9 cellular contexts compared by ENCODE assay signal in genomic region chr18:8696749-8697211, GRCh38. TPM values are rescaled to one million over a fixed set of nuclear protein-coding genes. Genes with fewer than 3 reads are reported as not detected.
DNase-seq lines count a peak whose midpoint lies in the region; ATAC-seq and TF ChIP-seq lines count a peak whose summit lies in the region.
"Had no signal": no experiment of that assay in that cellular context is flagged by ENCODE, and none has a peak within 500 bp of the region (broad histone marks: within the 10 kb centered on the region; RNA-seq: fewer than 3 reads in every experiment).

No MANE protein-coding gene starts in this region.

- intact Hi-C loops in Calu3 (cut with micrococcal nuclease; ENCODE audit: unreplicated experiment), result loop anchor here (2.0 kb wide), 1 partner anchor 286 kb away; no protein-coding TSS in a partner anchor

- DNase-seq in Calu3 (peak; percentile 91), GOT3 (lab: John Stamatoyannopoulos, UW) (peak; percentile 1), NCI-H2171 (lab: John Stamatoyannopoulos, UW) (peak; percentile 38), left lobe of liver (ENCODE audit: low spot score) (peak; percentile 80)
- peak; percentile 58 for DNase-seq in activated CD4-positive, CD25-positive, alpha-beta regulatory T cell treated with anti-CD3 and anti-CD28 coated beads, Interleukin-2, amount 50 U/mL, for 16 hours (ENCODE audit: low read depth, low spot score)
- DNase-seq in central memory CD8-positive, alpha-beta T cell (ENCODE audit: low spot score in 2 of 2), result peak; percentile 47 to 74
- DNase-seq in stimulated activated CD8-positive, alpha-beta memory T cell treated with anti-CD3 and anti-CD28 coated beads, Interleukin-12 subunit alpha, Interleukin-12 subunit beta, amount 100 ng/mL, for 1 hour (ENCODE audit: low read depth), result peak; percentile 65

- H3K27me3 Mint-ChIP-seq in Calu3 (ENCODE audit: unreplicated experiment), result no peaks in the 10 kb centered on the region
- H3K27me3 Mint-ChIP-seq in central memory CD8-positive, alpha-beta T cell, result peaks cover 24% of the 10 kb centered on the region

- H3K9me3 Mint-ChIP-seq in Calu3 (ENCODE audit: low read depth, unreplicated experiment), result no peaks in the 10 kb centered on the region
- no peaks in the 10 kb centered on the region for H3K9me3 Mint-ChIP-seq in central memory CD8-positive, alpha-beta T cell
- H3K9me3 Mint-ChIP-seq: activated naive CD4-positive, alpha-beta T cell treated with anti-CD3 and anti-CD28 coated beads, Interleukin-2, amount 50 U/mL, for 24 hours had no signal

- CTCF ChIA-PET in Calu3 (lab: Charles Lee), result interaction anchor here (0.5 to 1.0 kb wide), 9 partner anchors 8 to 825 kb away, joined by 3 to 13 read pairs (median 4); partner anchors contain the start of gene MTCL1

- TF ChIP-seq CTCF in Calu3 (IDR thresholded peaks at IDR 0.05; ENCODE audit: unreplicated experiment), result peak; percentile 93

- peaks cover 7% of the 10 kb centered on the region for H3K4me1 Mint-ChIP-seq in Calu3 (ENCODE audit: low read depth, unreplicated experiment)
- no peaks in the 10 kb centered on the region for H3K4me1 Mint-ChIP-seq in central memory CD8-positive, alpha-beta T cell
- H3K4me1 Mint-ChIP-seq: activated naive CD4-positive, alpha-beta T cell treated with anti-CD3 and anti-CD28 coated beads, Interleukin-2, amount 50 U/mL, for 24 hours had no signal

- ATAC-seq in central memory CD8-positive, alpha-beta T cell (replicated peaks; ENCODE audit: extremely low read depth, poor library complexity, severe bottlenecking), result peak; percentile 78
- peak; percentile 100 for ATAC-seq in left lobe of liver
- ATAC-seq in HG03039 (IDR thresholded peaks at IDR 0.05; ENCODE audit: unreplicated experiment), result no peak

- no TSS peak for BruUV-seq in Calu3 (replicated peaks; lab: Mats Ljungman, UMichigan)

- peaks cover 4% of the 10 kb centered on the region for H3K36me3 Mint-ChIP-seq in Calu3 (ENCODE audit: insufficient read depth, unreplicated experiment)
- H3K36me3 Mint-ChIP-seq in central memory CD8-positive, alpha-beta T cell (ENCODE audit: insufficient read depth), result peaks cover 3% of the 10 kb centered on the region
- H3K36me3 Mint-ChIP-seq: activated naive CD4-positive, alpha-beta T cell treated with anti-CD3 and anti-CD28 coated beads, Interleukin-2, amount 50 U/mL, for 24 hours had no signal

- no peak overlapping the region for H3K4me3 Mint-ChIP-seq in Calu3 (ENCODE audit: low read depth, unreplicated experiment)
- no peak overlapping the region for H3K4me3 Mint-ChIP-seq in central memory CD8-positive, alpha-beta T cell
- H3K4me3 Mint-ChIP-seq: activated naive CD4-positive, alpha-beta T cell treated with anti-CD3 and anti-CD28 coated beads, Interleukin-2, amount 50 U/mL, for 24 hours had no signal

- no peak overlapping the region for H3K27ac Mint-ChIP-seq in Calu3 (ENCODE audit: unreplicated experiment)
- no peak overlapping the region for H3K27ac Mint-ChIP-seq in central memory CD8-positive, alpha-beta T cell (ENCODE audit: low read depth)
- H3K27ac Mint-ChIP-seq: activated naive CD4-positive, alpha-beta T cell treated with anti-CD3 and anti-CD28 coated beads, Interleukin-2, amount 50 U/mL, for 24 hours had no signal

RNA-seq across cellular contexts. Expression of gene MTCL1, which starts 8.6 kb away (rescaled TPM):
- total RNA-seq in Calu3 (2022), result 297 and 314 TPM in 2 replicates
- total RNA-seq in left lobe of liver, result 2.5 TPM

Comparison
In these comparisons a context has a peak if more than half of its experiments do, and no peak if none do; other contexts are left out.
1. DNase-seq: peak in every context shown above with its lines; median percentile 91 in Calu3; 80 in left lobe of liver; 65 in stimulated activated CD8-positive, alpha-beta memory T cell treated with anti-CD3 and anti-CD28 coated beads, Interleukin-12 subunit alpha, Interleukin-12 subunit beta, amount 100 ng/mL, for 1 hour; 60 in central memory CD8-positive, alpha-beta T cell; 58 in activated CD4-positive, CD25-positive, alpha-beta regulatory T cell treated with anti-CD3 and anti-CD28 coated beads, Interleukin-2, amount 50 U/mL, for 16 hours; 38 in NCI-H2171; 1 in GOT3.
2. RNA of gene MTCL1, which starts 8.6 kb away (total RNA-seq): 297 to 314 TPM in Calu3; 2.5 TPM in left lobe of liver (single experiment); every median in the first group is over 10 times any median in the second.